In genomic region chr5:142118421-142118686, GRCh38 we compare ENCODE assay signal across 21 cellular contexts. TPM values are rescaled to one million over a fixed set of nuclear protein-coding genes. Genes with fewer than 3 reads are reported as not detected.
DNase-seq lines count a peak whose midpoint lies in the region; ATAC-seq and TF ChIP-seq lines count a peak whose summit lies in the region.
"Had no signal": no experiment of that assay in that cellular context is flagged by ENCODE, and none has a peak within 500 bp of the region (broad histone marks: within the 10 kb centered on the region; RNA-seq: fewer than 3 reads in every experiment).

No MANE protein-coding gene starts in this region.

- H3K4me3 ChIP-seq in MM.1S (ENCODE audit: low read length) (no peak overlapping the region), esophagus muscularis mucosa (no peak overlapping the region)
- H3K4me3 ChIP-seq: SJSA1, transverse colon had no signal

- H3K79me2 ChIP-seq in MM.1S (ENCODE audit: low read length), result peaks cover 95% of the 10 kb centered on the region

- intact Hi-C loops in esophagus muscularis mucosa (cut with DNase I), result no loop called here

- H4K20me1 ChIP-seq in MM.1S (ENCODE audit: insufficient read depth, low read length), result peaks cover under 1% of the 10 kb centered on the region

- TF ChIP-seq CTCF in MM.1S (IDR thresholded peaks at IDR 0.05; ENCODE audit: low read length), result no peak
- no peak for TF ChIP-seq CTCF in esophagus muscularis mucosa (IDR thresholded peaks at IDR 0.05)

- peak; percentile 22 for ATAC-seq in activated naive CD8-positive, alpha-beta T cell treated with anti-CD3 and anti-CD28 coated beads, Interleukin-2, amount 50 U/mL, for 24 hours
- peak; percentile 93 for ATAC-seq in stimulated activated naive CD8-positive, alpha-beta T cell treated with anti-CD3 and anti-CD28 coated beads, Interleukin-15, amount 100 ng/mL, for 72 hours
- ATAC-seq: esophagus mucosa, Panc1 had no signal

- no peak overlapping the region for H2AFZ ChIP-seq in MM.1S (ENCODE audit: low read length)

- H3K9ac ChIP-seq in MM.1S (ENCODE audit: low read length), result no peak overlapping the region

- H3K4me1 ChIP-seq in MM.1S (ENCODE audit: low read length) (peaks cover 20% of the 10 kb centered on the region), esophagus muscularis mucosa (peaks cover 39 to 79% (median 63%) of the 10 kb centered on the region in 4 donors)

- H3K27ac Mint-ChIP-seq in activated naive CD4-positive, alpha-beta T cell treated with anti-CD3 and anti-CD28 coated beads, Interleukin-2, amount 50 U/mL, for 24 hours, result peak overlapping the region; percentile 96
- no peak overlapping the region for H3K27ac Mint-ChIP-seq in activated naive CD4-positive, alpha-beta T cell treated with anti-CD3 and anti-CD28 coated beads, Interleukin-2, amount 10 ng/mL, durations not matched to agents 7 days and 5 days
- H3K27ac Mint-ChIP-seq in activated naive CD8-positive, alpha-beta T cell treated with anti-CD3 and anti-CD28 coated beads, Interleukin-2, amount 50 U/mL, for 24 hours, result peak overlapping the region; percentile 67
- no peak overlapping the region for H3K27ac Mint-ChIP-seq in stimulated activated naive CD8-positive, alpha-beta T cell treated with anti-CD3 and anti-CD28 coated beads, Interleukin-15, amount 100 ng/mL, for 72 hours
- H3K27ac Mint-ChIP-seq: mesothelial cell of epicardium had no signal

- peaks cover 87% of the 10 kb centered on the region for H3K4me1 Mint-ChIP-seq in activated naive CD4-positive, alpha-beta T cell treated with anti-CD3 and anti-CD28 coated beads, Interleukin-2, amount 50 U/mL, for 24 hours
- H3K4me1 Mint-ChIP-seq in activated naive CD4-positive, alpha-beta T cell treated with anti-CD3 and anti-CD28 coated beads, Interleukin-2, amount 10 ng/mL, durations not matched to agents 7 days and 5 days, result peaks cover 73% of the 10 kb centered on the region
- peaks cover 88% of the 10 kb centered on the region for H3K4me1 Mint-ChIP-seq in activated naive CD8-positive, alpha-beta T cell treated with anti-CD3 and anti-CD28 coated beads, Interleukin-2, amount 50 U/mL, for 24 hours
- H3K4me1 Mint-ChIP-seq in stimulated activated naive CD8-positive, alpha-beta T cell treated with anti-CD3 and anti-CD28 coated beads, Interleukin-15, amount 100 ng/mL, for 72 hours, result peaks cover 84% of the 10 kb centered on the region

- CTCF ChIA-PET in activated naive CD4-positive, alpha-beta T cell treated with anti-CD3 and anti-CD28 coated beads, Interleukin-2, amount 10 ng/mL, durations not matched to agents 7 days and 5 days (lab: Charles Lee), result interaction anchor here (2.3 kb wide), 1 partner anchor 8 kb away, joined by 8 read pairs; no protein-coding TSS in a partner anchor

- H3K9me3 ChIP-seq in MM.1S (replicated peaks; ENCODE audit: insufficient read depth, low read length) (no peaks in the 10 kb centered on the region), esophagus muscularis mucosa (no peaks in the 10 kb centered on the region)
- H3K9me3 ChIP-seq: transverse colon had no signal

- H3K4me3 Mint-ChIP-seq in activated naive CD4-positive, alpha-beta T cell treated with anti-CD3 and anti-CD28 coated beads, Interleukin-2, amount 50 U/mL, for 24 hours, result peak overlapping the region; percentile 79
- H3K4me3 Mint-ChIP-seq in activated naive CD4-positive, alpha-beta T cell treated with anti-CD3 and anti-CD28 coated beads, Interleukin-2, amount 10 ng/mL, durations not matched to agents 7 days and 5 days, result no peak overlapping the region
- peak overlapping the region; percentile 35 for H3K4me3 Mint-ChIP-seq in activated naive CD8-positive, alpha-beta T cell treated with anti-CD3 and anti-CD28 coated beads, Interleukin-2, amount 50 U/mL, for 24 hours
- H3K4me3 Mint-ChIP-seq in stimulated activated naive CD8-positive, alpha-beta T cell treated with anti-CD3 and anti-CD28 coated beads, Interleukin-15, amount 100 ng/mL, for 72 hours, result peak overlapping the region; percentile 26 to 71
- H3K4me3 Mint-ChIP-seq: H9, mesothelial cell of epicardium had no signal

- H3K36me3 Mint-ChIP-seq in activated naive CD4-positive, alpha-beta T cell treated with anti-CD3 and anti-CD28 coated beads, Interleukin-2, amount 50 U/mL, for 24 hours, result peaks cover 29% of the 10 kb centered on the region
- H3K36me3 Mint-ChIP-seq in activated naive CD4-positive, alpha-beta T cell treated with anti-CD3 and anti-CD28 coated beads, Interleukin-2, amount 10 ng/mL, durations not matched to agents 7 days and 5 days, result peaks cover 47% of the 10 kb centered on the region
- peaks cover 69% of the 10 kb centered on the region for H3K36me3 Mint-ChIP-seq in activated naive CD8-positive, alpha-beta T cell treated with anti-CD3 and anti-CD28 coated beads, Interleukin-2, amount 50 U/mL, for 24 hours (ENCODE audit: low read depth)

- no peak for TF ChIP-seq EP300 in esophagus muscularis mucosa (IDR thresholded peaks at IDR 0.05)

- H3K27ac ChIP-seq in MM.1S (ENCODE audit: low read length) (no peak overlapping the region), esophagus muscularis mucosa (replicated peaks in 1 of 4) (no peak overlapping the region)
- H3K27ac ChIP-seq: SJSA1, transverse colon, WERI-Rb-1 had no signal

- peaks cover 4% of the 10 kb centered on the region; the same call in 1 of the 2 replicates for H3F3A ChIP-seq in MM.1S (ENCODE audit: insufficient read depth, low read length)

- H3K4me2 ChIP-seq in MM.1S (ENCODE audit: low read depth, low read length), result no peak overlapping the region

- 69% methylated on average over 2 of the region's 2 CpGs for WGBS in esophagus muscularis mucosa

- H3K27me3 ChIP-seq in MM.1S (replicated peaks; ENCODE audit: insufficient read depth, low read length) (no peaks in the 10 kb centered on the region), esophagus muscularis mucosa (no peaks in the 10 kb centered on the region)
- H3K27me3 ChIP-seq: SJSA1, transverse colon had no signal

- H3K36me3 ChIP-seq in MM.1S (replicated peaks; ENCODE audit: insufficient read depth, low read length), result no peaks in the 10 kb centered on the region
- H3K36me3 ChIP-seq in esophagus muscularis mucosa, result peaks cover 0 to 16% (median 3%) of the 10 kb centered on the region in 4 donors
- H3K36me3 ChIP-seq: transverse colon had no signal

- TF ChIP-seq POLR2A in esophagus muscularis mucosa (IDR thresholded peaks at IDR 0.05; ENCODE audit: low read depth), result no peak

- no peak for DNase-seq in activated naive CD4-positive, alpha-beta T cell treated with anti-CD3 and anti-CD28 coated beads, Interleukin-2, amount 10 ng/mL, durations not matched to agents 7 days and 5 days
- DNase-seq in MM.1S (peak; percentile 31), hippocampal formation (lab: John Stamatoyannopoulos, UW) (no peak), DMS79 treated with DMSO at 0.1 percent for 48 hours (lab: John Stamatoyannopoulos, UW) (no peak), esophagus muscularis mucosa (ENCODE audit: extremely low spot score) (no peak)
- no peak for DNase-seq in activated naive CD8-positive, alpha-beta T cell treated with anti-CD3 and anti-CD28 coated beads, Interleukin-2, amount 50 U/mL, for 24 hours
- peak in 1 of 2 donors; percentile 44 for DNase-seq in stimulated activated naive CD8-positive, alpha-beta T cell treated with anti-CD3 and anti-CD28 coated beads, Interleukin-15, amount 100 ng/mL, for 72 hours
- DNase-seq: cerebellar nuclear complex; H9; NCI-H1092 treated with DMSO at 0.1 percent for 48 hours; NCI-H2029; posterior cingulate gyrus; stimulated activated CD4-positive, alpha-beta T cell treated with anti-CD3 and anti-CD28 coated beads, Interleukin-2, amount 100 ng/mL, for 24 hours; stimulated activated naive CD4-positive, alpha-beta T cell; transverse colon; WERI-Rb-1 had no signal

- H3K27me3 Mint-ChIP-seq in activated naive CD4-positive, alpha-beta T cell treated with anti-CD3 and anti-CD28 coated beads, Interleukin-2, amount 50 U/mL, for 24 hours, result no peaks in the 10 kb centered on the region
- H3K27me3 Mint-ChIP-seq in activated naive CD4-positive, alpha-beta T cell treated with anti-CD3 and anti-CD28 coated beads, Interleukin-2, amount 10 ng/mL, durations not matched to agents 7 days and 5 days, result no peaks in the 10 kb centered on the region
- H3K27me3 Mint-ChIP-seq in activated naive CD8-positive, alpha-beta T cell treated with anti-CD3 and anti-CD28 coated beads, Interleukin-2, amount 50 U/mL, for 24 hours, result no peaks in the 10 kb centered on the region
- no peaks in the 10 kb centered on the region for H3K27me3 Mint-ChIP-seq in stimulated activated naive CD8-positive, alpha-beta T cell treated with anti-CD3 and anti-CD28 coated beads, Interleukin-15, amount 100 ng/mL, for 72 hours

- H3K9me3 Mint-ChIP-seq in activated naive CD4-positive, alpha-beta T cell treated with anti-CD3 and anti-CD28 coated beads, Interleukin-2, amount 50 U/mL, for 24 hours, result no peaks in the 10 kb centered on the region
- H3K9me3 Mint-ChIP-seq in activated naive CD4-positive, alpha-beta T cell treated with anti-CD3 and anti-CD28 coated beads, Interleukin-2, amount 10 ng/mL, durations not matched to agents 7 days and 5 days, result no peaks in the 10 kb centered on the region
- no peaks in the 10 kb centered on the region for H3K9me3 Mint-ChIP-seq in activated naive CD8-positive, alpha-beta T cell treated with anti-CD3 and anti-CD28 coated beads, Interleukin-2, amount 50 U/mL, for 24 hours
- no peaks in the 10 kb centered on the region for H3K9me3 Mint-ChIP-seq in stimulated activated naive CD8-positive, alpha-beta T cell treated with anti-CD3 and anti-CD28 coated beads, Interleukin-15, amount 100 ng/mL, for 72 hours
- H3K9me3 Mint-ChIP-seq: H9 had no signal

- no peaks in the 10 kb centered on the region for H3K9me2 ChIP-seq in MM.1S (replicated peaks; ENCODE audit: insufficient read depth, low read length)

RNA-seq across cellular contexts. Expression of gene NDFIP1, which starts 9.8 kb away (rescaled TPM):
- 100 to 1,000 TPM in 2 of 4 donors, 10 to 100 TPM in 2; 57.8 to 169 (median 101) TPM for total RNA-seq in esophagus muscularis mucosa

Comparison
In these comparisons a context has a peak if more than half of its experiments do, and no peak if none do; other contexts are left out.
1. H3K27ac Mint-ChIP-seq: peak in activated naive CD4-positive, alpha-beta T cell treated with anti-CD3 and anti-CD28 coated beads, Interleukin-2, amount 50 U/mL, for 24 hours (single experiment) and activated naive CD8-positive, alpha-beta T cell treated with anti-CD3 and anti-CD28 coated beads, Interleukin-2, amount 50 U/mL, for 24 hours (single experiment); none in activated naive CD4-positive, alpha-beta T cell treated with anti-CD3 and anti-CD28 coated beads, Interleukin-2, amount 10 ng/mL, durations not matched to agents 7 days and 5 days (single experiment) and stimulated activated naive CD8-positive, alpha-beta T cell treated with anti-CD3 and anti-CD28 coated beads, Interleukin-15, amount 100 ng/mL, for 72 hours (0 of 2).